7 cellular contexts compared by ENCODE assay signal in genomic region chr1:76031496-76031895, GRCh38. TPM values are rescaled to one million over a fixed set of nuclear protein-coding genes. Genes with fewer than 3 reads are reported as not detected.
"Had no signal": no experiment of that assay in that cellular context is flagged by ENCODE, and none has a peak within 500 bp of the region (broad histone marks: within the 10 kb centered on the region; RNA-seq: fewer than 3 reads in every experiment).

No MANE protein-coding gene starts in this region.

- H3K9ac ChIP-seq: GM23248 had no signal

- H3K27ac ChIP-seq: GM23248, HL-60 had no signal

- H3K4me3 ChIP-seq: GM23248 had no signal

- DNase-seq: GM23248, GOT3, H9, HCEC 1CT, KG1 had no signal

- H2AFZ ChIP-seq: GM23248 had no signal

- FAIRE-seq: H54 had no signal

RNA-seq across cellular contexts. Expression of gene ST6GALNAC3, which starts 43.0 kb away (rescaled TPM):
- total RNA-seq: GM23248 had no signal
- polyA plus RNA-seq: GM23248 had no signal
